8 cellular contexts compared by ENCODE assay signal in the genomic region with DNA sequence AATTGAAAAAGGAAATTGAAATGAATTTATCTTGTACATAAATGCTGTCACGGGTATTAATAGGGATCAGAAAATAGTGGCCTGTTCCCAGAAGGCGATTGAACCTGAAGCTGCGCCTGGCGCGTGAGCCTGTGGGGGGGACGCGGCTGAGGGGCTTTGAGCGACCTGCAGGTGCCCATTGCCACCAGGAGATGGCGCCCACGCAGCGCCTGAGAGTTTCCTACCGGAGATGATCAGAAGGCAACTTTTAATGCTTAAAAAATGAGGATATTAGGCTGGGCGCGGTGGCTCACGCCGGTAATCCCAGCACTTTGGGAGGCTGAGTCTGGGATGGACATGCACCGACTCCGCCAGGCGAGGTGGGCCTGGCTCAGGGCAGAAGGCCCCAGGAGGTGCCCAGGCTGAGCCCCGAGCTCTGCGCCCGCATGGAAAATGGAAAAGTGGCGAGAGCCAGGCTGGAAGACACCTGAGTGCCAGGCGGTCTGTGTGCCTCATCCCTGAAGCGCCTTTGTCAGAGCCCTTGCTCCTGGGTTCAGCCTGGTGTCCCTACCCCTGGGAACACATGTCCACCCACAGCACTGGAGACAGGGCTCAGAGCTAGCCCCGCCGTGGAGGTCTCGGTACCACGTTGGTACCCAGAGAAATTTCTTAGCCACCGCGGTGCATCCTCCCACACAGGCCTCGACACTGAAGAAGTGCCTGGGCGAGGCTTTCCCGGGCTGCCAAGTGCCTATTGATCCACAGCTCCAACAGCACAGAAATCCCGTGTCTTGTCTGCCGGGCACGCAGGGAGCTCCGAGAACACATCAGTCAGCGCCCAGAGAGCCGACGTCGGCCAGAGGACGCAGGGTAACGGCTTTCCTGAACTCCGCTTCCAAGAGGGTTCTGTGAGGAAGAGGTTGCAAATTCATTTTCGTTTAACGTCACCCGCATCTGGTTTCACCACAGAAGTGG.
DNase-seq lines count a peak whose midpoint lies in the region; ATAC-seq and TF ChIP-seq lines count a peak whose summit lies in the region.

No MANE protein-coding gene starts in this region.

- H3K4me1 Mint-ChIP-seq in activated T-helper 1 cell treated with anti-CD3 and anti-CD28 coated beads, Interleukin-12 subunit alpha, Interleukin-12 subunit beta, Interleukin-2, Interleukin-4 antibody, amounts not matched to agents 30 ng/mL and 10 ng/mL and 1 ng/mL, durations not matched to agents 14 hours and 24 hours and 36 hours (ENCODE audit: low read depth), result no peaks in the 10 kb centered on the region
- no peaks in the 10 kb centered on the region for H3K4me1 Mint-ChIP-seq in activated CD4-positive, alpha-beta memory T cell treated with anti-CD3 and anti-CD28 coated beads, Interleukin-2, amount 10 ng/mL, durations not matched to agents 7 days and 5 days
- H3K4me1 Mint-ChIP-seq in endodermal cell, result peaks cover 2% of the 10 kb centered on the region

- peak; percentile 25 for DNase-seq in activated T-helper 1 cell treated with Interleukin-2 at 50 U/mL for 16 hours (ENCODE audit: low read depth)
- DNase-seq in activated T-helper 1 cell treated with anti-CD3 and anti-CD28 coated beads, Interleukin-12 subunit alpha, Interleukin-12 subunit beta, Interleukin-2, Interleukin-4 antibody, amounts not matched to agents 30 ng/mL and 10 ng/mL and 1 ng/mL, durations not matched to agents 14 hours and 24 hours and 36 hours (ENCODE audit: low spot score), result no peak
- DNase-seq in NCI-H2196 treated with DMSO at 0.1 percent for 48 hours (lab: John Stamatoyannopoulos, UW; ENCODE audit: unreplicated experiment), result peak; percentile 8
- peak; percentile 49 for DNase-seq in activated CD4-positive, alpha-beta memory T cell treated with anti-CD3 and anti-CD28 coated beads, Interleukin-2, amount 10 ng/mL, durations not matched to agents 7 days and 5 days
- DNase-seq in endodermal cell, result peak; percentile 91
- peak in 2 of 3 donors; percentile 55 to 62 for DNase-seq in mucosa of descending colon
- DNase-seq in stimulated activated naive CD4-positive, alpha-beta T cell treated with Interleukin-2 at 50 U/mL for 16 hours (lab: John Stamatoyannopoulos, UW), result peak; percentile 17

- no peak overlapping the region for H3K4me3 Mint-ChIP-seq in activated T-helper 1 cell treated with anti-CD3 and anti-CD28 coated beads, Interleukin-12 subunit alpha, Interleukin-12 subunit beta, Interleukin-2, Interleukin-4 antibody, amounts not matched to agents 30 ng/mL and 10 ng/mL and 1 ng/mL, durations not matched to agents 14 hours and 24 hours and 36 hours
- no peak overlapping the region for H3K4me3 Mint-ChIP-seq in activated CD4-positive, alpha-beta memory T cell treated with anti-CD3 and anti-CD28 coated beads, Interleukin-2, amount 10 ng/mL, durations not matched to agents 7 days and 5 days
- no peak overlapping the region for H3K4me3 Mint-ChIP-seq in endodermal cell

- TF ChIP-seq CTCF in endodermal cell (conservative IDR thresholded peaks at IDR 0.05) (peak; percentile 96), mucosa of descending colon (IDR thresholded peaks at IDR 0.05) (peak; percentile 71)

- H3K4me1 ChIP-seq in endodermal cell (ENCODE audit: control insufficient read depth, insufficient read depth, low read length), result no peaks in the 10 kb centered on the region
- H3K4me1 ChIP-seq in mucosa of descending colon (ENCODE audit: low read depth), result no peaks in the 10 kb centered on the region

- H3K9me3 Mint-ChIP-seq in activated T-helper 1 cell treated with anti-CD3 and anti-CD28 coated beads, Interleukin-12 subunit alpha, Interleukin-12 subunit beta, Interleukin-2, Interleukin-4 antibody, amounts not matched to agents 30 ng/mL and 10 ng/mL and 1 ng/mL, durations not matched to agents 14 hours and 24 hours and 36 hours, result no peaks in the 10 kb centered on the region
- no peaks in the 10 kb centered on the region for H3K9me3 Mint-ChIP-seq in activated CD4-positive, alpha-beta memory T cell treated with anti-CD3 and anti-CD28 coated beads, Interleukin-2, amount 10 ng/mL, durations not matched to agents 7 days and 5 days
- H3K9me3 Mint-ChIP-seq in endodermal cell, result no peaks in the 10 kb centered on the region

- H3K27me3 ChIP-seq in endodermal cell (ENCODE audit: control insufficient read depth, insufficient read depth, low read length, poor library complexity, severe bottlenecking), result no peaks in the 10 kb centered on the region

- peaks cover 1% of the 10 kb centered on the region for H3K36me3 Mint-ChIP-seq in activated T-helper 1 cell treated with anti-CD3 and anti-CD28 coated beads, Interleukin-12 subunit alpha, Interleukin-12 subunit beta, Interleukin-2, Interleukin-4 antibody, amounts not matched to agents 30 ng/mL and 10 ng/mL and 1 ng/mL, durations not matched to agents 14 hours and 24 hours and 36 hours (ENCODE audit: low read depth)
- no peaks in the 10 kb centered on the region for H3K36me3 Mint-ChIP-seq in activated CD4-positive, alpha-beta memory T cell treated with anti-CD3 and anti-CD28 coated beads, Interleukin-2, amount 10 ng/mL, durations not matched to agents 7 days and 5 days (ENCODE audit: low read depth)
- H3K36me3 Mint-ChIP-seq in endodermal cell (ENCODE audit: low read depth), result peaks cover 2% of the 10 kb centered on the region

- H3K36me3 ChIP-seq in endodermal cell (ENCODE audit: control insufficient read depth, insufficient read depth, low read length), result peaks cover 5% of the 10 kb centered on the region
- H3K36me3 ChIP-seq in mucosa of descending colon (ENCODE audit: low read depth), result no peaks in the 10 kb centered on the region

- H3K9me3 ChIP-seq in endodermal cell (ENCODE audit: control insufficient read depth, low read length) (no peaks in the 10 kb centered on the region), mucosa of descending colon (no peaks in the 10 kb centered on the region)

- no peak overlapping the region for H3K9ac ChIP-seq in endodermal cell (ENCODE audit: extremely low read depth, low read length, poor library complexity, severe bottlenecking)

- intact Hi-C loops in activated T-helper 1 cell treated with anti-CD3 and anti-CD28 coated beads, Interleukin-12 subunit alpha, Interleukin-12 subunit beta, Interleukin-2, Interleukin-4 antibody, amounts not matched to agents 30 ng/mL and 10 ng/mL and 1 ng/mL, durations not matched to agents 14 hours and 24 hours and 36 hours (cut with micrococcal nuclease), result loop anchor here (10.0 kb wide), 1 partner anchor 140 kb away; no protein-coding TSS in a partner anchor
- intact Hi-C loops in mucosa of descending colon (cut with DNase I, micrococcal nuclease), result no loop called here

- WGBS in endodermal cell (ENCODE audit: insufficient coverage in 1 of 2, insufficient read length in 1 of 2), 2 experiments, result 69 to 74% methylated on average over 36 to 48 of the region's 48 CpGs

- CTCF ChIA-PET in activated CD4-positive, alpha-beta memory T cell treated with anti-CD3 and anti-CD28 coated beads, Interleukin-2, amount 10 ng/mL, durations not matched to agents 7 days and 5 days (lab: Charles Lee), result interaction anchor here (1.0 to 2.3 kb wide), 4 partner anchors 10 to 247 kb away, joined by 3 to 6 read pairs (median 3); no protein-coding TSS in a partner anchor

- no peak overlapping the region for H3K27ac ChIP-seq in endodermal cell (ENCODE audit: low read depth, low read length)

- no peaks in the 10 kb centered on the region for H3K27me3 Mint-ChIP-seq in activated T-helper 1 cell treated with anti-CD3 and anti-CD28 coated beads, Interleukin-12 subunit alpha, Interleukin-12 subunit beta, Interleukin-2, Interleukin-4 antibody, amounts not matched to agents 30 ng/mL and 10 ng/mL and 1 ng/mL, durations not matched to agents 14 hours and 24 hours and 36 hours (ENCODE audit: insufficient read depth)
- H3K27me3 Mint-ChIP-seq in activated CD4-positive, alpha-beta memory T cell treated with anti-CD3 and anti-CD28 coated beads, Interleukin-2, amount 10 ng/mL, durations not matched to agents 7 days and 5 days, result no peaks in the 10 kb centered on the region
- H3K27me3 Mint-ChIP-seq in endodermal cell (ENCODE audit: insufficient read depth), result no peaks in the 10 kb centered on the region

- no peak overlapping the region for H3K27ac Mint-ChIP-seq in activated T-helper 1 cell treated with anti-CD3 and anti-CD28 coated beads, Interleukin-12 subunit alpha, Interleukin-12 subunit beta, Interleukin-2, Interleukin-4 antibody, amounts not matched to agents 30 ng/mL and 10 ng/mL and 1 ng/mL, durations not matched to agents 14 hours and 24 hours and 36 hours
- no peak overlapping the region for H3K27ac Mint-ChIP-seq in activated CD4-positive, alpha-beta memory T cell treated with anti-CD3 and anti-CD28 coated beads, Interleukin-2, amount 10 ng/mL, durations not matched to agents 7 days and 5 days
- no peak overlapping the region for H3K27ac Mint-ChIP-seq in endodermal cell

- H3K4me3 ChIP-seq in endodermal cell (ENCODE audit: low read length) (no peak overlapping the region), mucosa of descending colon (no peak overlapping the region)

- peak; percentile 68 for ATAC-seq in mucosa of descending colon
- no peak for ATAC-seq in GM21737 (IDR thresholded peaks at IDR 0.05; ENCODE audit: unreplicated experiment)

- POLR2A ChIA-PET in activated CD4-positive, alpha-beta memory T cell treated with anti-CD3 and anti-CD28 coated beads, Interleukin-2, amount 10 ng/mL, durations not matched to agents 7 days and 5 days (lab: Charles Lee), result no interaction called here
